Comparison of ENCODE assay signal across 17 cellular contexts in the genomic region with DNA sequence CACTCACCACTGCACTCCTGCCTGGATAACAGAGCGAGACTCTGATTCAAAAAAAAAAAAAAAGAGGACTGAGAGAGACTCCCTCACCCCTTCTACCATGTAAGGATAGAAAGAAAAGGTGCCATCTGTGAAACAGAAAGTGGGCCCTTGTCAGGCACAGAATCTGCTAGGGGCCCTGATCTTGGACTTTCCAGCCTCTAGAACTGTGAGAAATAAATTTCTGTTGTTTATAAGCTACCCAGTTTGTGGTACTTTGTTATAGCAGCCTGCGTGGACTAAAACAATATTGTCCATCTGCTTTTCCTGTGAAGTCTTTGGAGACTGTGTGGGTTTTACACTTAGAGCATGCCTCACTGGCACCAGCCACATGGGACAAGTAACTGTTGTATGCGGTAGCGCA. TPM values are rescaled to one million over a fixed set of nuclear protein-coding genes. Genes with fewer than 3 reads are reported as not detected.
"Had no signal": no experiment of that assay in that cellular context is flagged by ENCODE, and none has a peak within 500 bp of the region (broad histone marks: within the 10 kb centered on the region; RNA-seq: fewer than 3 reads in every experiment).

No MANE protein-coding gene starts in this region.

- H3K27ac ChIP-seq: brain microvascular endothelial cell, foreskin keratinocyte, upper lobe of left lung had no signal

- DNase-seq: activated CD4-positive, alpha-beta T cell treated with anti-CD3 and anti-CD28 coated beads, Interleukin-2, amount 50 U/mL, for 1 hour; activated naive CD8-positive, alpha-beta T cell treated with anti-CD3 and anti-CD28 coated beads for 36 hours; brain microvascular endothelial cell; cortex of kidney; effector CD4-positive, alpha-beta T cell; foreskin keratinocyte; head of caudate nucleus; immature natural killer cell; occipital lobe; stimulated activated CD4-positive, alpha-beta T cell treated with anti-CD3 and anti-CD28 coated beads, Interleukin-1b, Interleukin-23, amount 100 ng/mL, for 48 hours; stimulated activated naive CD8-positive, alpha-beta T cell treated with anti-CD3 and anti-CD28 coated beads, Interleukin-15, amount 100 ng/mL, for 72 hours; T1000; upper lobe of left lung had no signal

- H3K4me3 ChIP-seq: upper lobe of left lung had no signal

- H3K36me3 ChIP-seq: brain microvascular endothelial cell, upper lobe of left lung had no signal

- H3K36me3 Mint-ChIP-seq: activated naive CD8-positive, alpha-beta T cell treated with anti-CD3 and anti-CD28 coated beads for 36 hours; immature natural killer cell had no signal

- H3K27me3 ChIP-seq: foreskin keratinocyte, upper lobe of left lung had no signal

- H3K9me3 ChIP-seq: upper lobe of left lung had no signal

- H3K27ac Mint-ChIP-seq: activated naive CD8-positive, alpha-beta T cell treated with anti-CD3 and anti-CD28 coated beads for 36 hours; activated T-helper 1 cell treated with anti-CD3 and anti-CD28 coated beads, Interleukin-12 subunit alpha, Interleukin-12 subunit beta, Interleukin-2, Interleukin-4 antibody, amounts not matched to agents 30 ng/mL and 10 ng/mL and 1 ng/mL, durations not matched to agents 14 hours and 24 hours and 36 hours; immature natural killer cell; progenitor cell of endocrine pancreas; stimulated activated naive CD8-positive, alpha-beta T cell treated with anti-CD3 and anti-CD28 coated beads, Interleukin-15, amount 100 ng/mL, for 72 hours had no signal

- H3K4me1 ChIP-seq: foreskin keratinocyte had no signal

- H3K4me3 Mint-ChIP-seq: activated naive CD8-positive, alpha-beta T cell treated with anti-CD3 and anti-CD28 coated beads for 36 hours; activated T-helper 1 cell treated with anti-CD3 and anti-CD28 coated beads, Interleukin-12 subunit alpha, Interleukin-12 subunit beta, Interleukin-2, Interleukin-4 antibody, amounts not matched to agents 30 ng/mL and 10 ng/mL and 1 ng/mL, durations not matched to agents 14 hours and 24 hours and 36 hours; immature natural killer cell; nephron; stimulated activated naive CD8-positive, alpha-beta T cell treated with anti-CD3 and anti-CD28 coated beads, Interleukin-15, amount 100 ng/mL, for 72 hours had no signal

- H3K9me3 Mint-ChIP-seq: activated naive CD8-positive, alpha-beta T cell treated with anti-CD3 and anti-CD28 coated beads for 36 hours; activated T-helper 1 cell treated with anti-CD3 and anti-CD28 coated beads, Interleukin-12 subunit alpha, Interleukin-12 subunit beta, Interleukin-2, Interleukin-4 antibody, amounts not matched to agents 30 ng/mL and 10 ng/mL and 1 ng/mL, durations not matched to agents 14 hours and 24 hours and 36 hours; immature natural killer cell; nephron; stimulated activated naive CD8-positive, alpha-beta T cell treated with anti-CD3 and anti-CD28 coated beads, Interleukin-15, amount 100 ng/mL, for 72 hours had no signal

RNA-seq across cellular contexts. Expression of gene STON2, which starts 52.2 kb away (rescaled TPM):
- total RNA-seq: endothelial cell of umbilical vein had no signal
